1 cellular context compared by ENCODE assay signal in the genomic region with DNA sequence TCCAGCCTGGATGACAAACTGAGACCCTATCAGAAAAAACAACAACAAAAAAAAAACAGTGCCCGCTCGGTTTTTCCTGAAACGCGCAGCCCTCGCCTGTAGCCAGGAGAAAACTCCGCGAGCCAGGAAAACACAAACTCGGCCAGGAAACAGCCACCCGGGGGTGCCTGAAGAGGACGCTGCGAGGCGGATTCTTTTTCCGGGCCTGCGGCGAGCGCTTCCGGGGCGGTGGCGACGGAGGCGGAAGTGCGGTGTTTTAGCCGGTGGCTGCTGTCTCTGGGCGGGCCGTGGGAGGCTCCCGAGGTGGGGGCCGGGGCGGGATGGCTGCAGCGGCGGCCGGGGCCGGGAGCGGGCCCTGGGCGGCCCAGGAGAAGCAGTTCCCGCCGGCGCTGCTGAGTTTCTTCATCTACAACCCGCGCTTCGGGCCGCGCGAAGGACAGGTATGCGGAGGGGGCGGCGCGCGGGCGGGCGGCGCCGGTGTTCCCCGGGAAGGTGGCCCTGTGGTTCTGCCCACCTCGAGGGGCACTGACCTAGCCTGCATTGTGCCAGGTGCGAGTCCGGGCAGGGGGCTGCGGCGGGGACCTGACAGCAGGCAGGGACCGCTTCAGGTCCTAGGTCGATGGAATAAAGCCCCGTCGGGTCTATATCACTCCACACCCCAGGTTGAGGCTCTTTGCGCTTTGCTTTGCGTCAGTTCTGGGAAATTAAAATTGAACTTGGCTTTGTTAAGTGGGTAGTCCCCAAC.
TF ChIP-seq lines count a peak whose summit lies in the region.

TSS of gene CCZ1 (plus strand) at position 254 of the 745 bp plus-strand sequence. CDS start at position 321, 67 bp downstream.

TF ChIP-seq in HepG2, 621 proteins besides CTCF, POLR2A, EP300 and RAD21 (continued from another document):
- TF ChIP-seq ZNF574 (CRISPR knock-in tag; IDR thresholded peaks at IDR 0.05) (peak; percentile 76), ZFX (CRISPR knock-in tag; IDR thresholded peaks at IDR 0.05; ENCODE audit: low read depth) (0 out of 2 replicates have a peak, but pooled peaks have one; percentile 18), ELF1 (CRISPR knock-in tag; IDR thresholded peaks at IDR 0.05) (peak; percentile 75), SAP130 (CRISPR knock-in tag; IDR thresholded peaks at IDR 0.05; ENCODE audit: low read depth) (peak; percentile 50), GATAD1 (CRISPR knock-in tag; IDR thresholded peaks at IDR 0.05) (peak; percentile 61), RBFOX2 (IDR thresholded peaks at IDR 0.05; ENCODE audit: low read depth, low read length) (0 out of 2 replicates have a peak, but pooled peaks have one; percentile 21), NR2C2 (CRISPR knock-in tag; IDR thresholded peaks at IDR 0.05; ENCODE audit: borderline replicate concordance) (peak; percentile 93), PHF20 (CRISPR knock-in tag; IDR thresholded peaks at IDR 0.05) (peak; percentile 62), POLR2G (IDR thresholded peaks at IDR 0.05; ENCODE audit: low read depth, low read length) (peak; percentile 52; the same call in 1 of the 2 replicates), KMT2B (CRISPR knock-in tag; IDR thresholded peaks at IDR 0.05) (peak; percentile 51; the same call in 1 of the 2 replicates), ZFY (CRISPR knock-in tag; IDR thresholded peaks at IDR 0.05) (peak; percentile 37; the same call in 1 of the 2 replicates), KAT8 (CRISPR knock-in tag; IDR thresholded peaks at IDR 0.05) (peak; percentile 87), HOXA3 (CRISPR knock-in tag; IDR thresholded peaks at IDR 0.05) (0 out of 2 replicates have a peak, but pooled peaks have one; percentile 15), KDM2A (CRISPR knock-in tag; IDR thresholded peaks at IDR 0.05; ENCODE audit: borderline replicate concordance, low read depth) (peak; percentile 51; the same call in 1 of the 2 replicates), PHF8 (CRISPR knock-in tag; IDR thresholded peaks at IDR 0.05) (peak; percentile 53; the same call in 1 of the 2 replicates), GABPB1 (CRISPR knock-in tag; IDR thresholded peaks at IDR 0.05) (peak; percentile 83)
- TF ChIP-seq, protein P1, sequence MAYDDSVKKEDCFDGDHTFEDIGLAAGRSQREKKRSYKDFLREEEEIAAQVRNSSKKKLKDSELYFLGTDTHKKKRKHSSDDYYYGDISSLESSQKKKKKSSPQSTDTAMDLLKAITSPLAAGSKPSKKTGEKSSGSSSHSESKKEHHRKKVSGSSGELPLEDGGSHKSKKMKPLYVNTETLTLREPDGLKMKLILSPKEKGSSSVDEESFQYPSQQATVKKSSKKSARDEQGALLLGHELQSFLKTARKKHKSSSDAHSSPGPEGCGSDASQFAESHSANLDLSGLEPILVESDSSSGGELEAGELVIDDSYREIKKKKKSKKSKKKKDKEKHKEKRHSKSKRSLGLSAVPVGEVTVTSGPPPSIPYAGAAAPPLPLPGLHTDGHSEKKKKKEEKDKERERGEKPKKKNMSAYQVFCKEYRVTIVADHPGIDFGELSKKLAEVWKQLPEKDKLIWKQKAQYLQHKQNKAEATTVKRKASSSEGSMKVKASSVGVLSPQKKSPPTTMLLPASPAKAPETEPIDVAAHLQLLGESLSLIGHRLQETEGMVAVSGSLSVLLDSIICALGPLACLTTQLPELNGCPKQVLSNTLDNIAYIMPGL (CRISPR knock-in tag; IDR thresholded peaks at IDR 0.05; ENCODE audit: borderline replicate concordance in 1 of 2, low read depth in 1 of 2), result 0 out of 4 replicates have a peak, but pooled peaks of 1 of the 2 experiments have one; percentile 24
